In the genomic region with DNA sequence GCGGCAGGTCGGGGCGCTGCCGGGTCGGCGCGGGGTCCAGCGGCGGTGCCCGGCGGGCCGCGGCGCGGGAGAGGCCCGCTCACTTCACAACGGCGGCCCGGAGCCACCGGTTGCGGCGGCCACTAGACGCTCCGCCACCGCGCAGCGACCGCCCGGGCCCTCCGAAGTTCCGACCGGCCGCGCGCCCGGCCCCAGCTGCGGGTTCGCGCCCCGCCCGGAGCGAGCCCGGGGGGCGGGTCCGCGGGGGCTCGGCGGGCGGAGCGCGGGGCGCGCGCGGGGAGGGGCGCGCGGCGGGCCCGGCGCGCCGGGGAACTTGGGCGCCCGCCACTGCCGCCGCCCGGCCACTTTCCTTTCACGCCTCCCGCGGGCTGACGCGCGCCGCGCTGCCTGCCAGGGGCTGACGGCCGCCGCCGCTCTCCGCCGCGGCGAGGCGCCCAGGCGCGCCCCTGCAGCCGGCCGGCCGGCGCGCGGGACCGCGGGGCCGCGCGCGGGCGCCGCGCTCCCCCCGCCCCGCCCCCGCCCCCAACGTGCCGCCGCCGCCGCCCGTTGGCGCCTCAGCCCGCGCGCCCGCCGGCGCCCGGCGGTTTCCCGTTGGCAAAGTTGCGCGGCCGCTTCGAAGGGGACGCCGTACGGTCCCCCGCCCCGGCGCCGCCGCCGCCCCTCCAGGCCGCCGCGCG, we compare ENCODE assay signal across 7 cellular contexts. TPM values are rescaled to one million over a fixed set of nuclear protein-coding genes. Genes with fewer than 3 reads are reported as not detected.
DNase-seq lines count a peak whose midpoint lies in the region; ATAC-seq and TF ChIP-seq lines count a peak whose summit lies in the region.

No MANE protein-coding gene starts in this region.

- DNase-seq in GM13977 (ENCODE audit: low spot score) (peak; percentile 91), HCT116 (ENCODE audit: low read depth, low spot score) (no peak), NCI-H1930 (lab: John Stamatoyannopoulos, UW) (peak; percentile 31 to 43), activated T-cell treated with anti-CD3 and anti-CD28 coated beads for 1 hour (ENCODE audit: low read depth) (peak; percentile 52), epithelial cell of esophagus (ENCODE audit: low read depth) (peak; percentile 55), mucosa of gallbladder (ENCODE audit: low spot score) (peak; percentile 49)
- DNase-seq in stimulated activated naive B cell treated with anti-CD40 and anti-IgM and Interleukin-4, amounts not matched to agents 10 μg/mL and 1 μg/mL and 100 μg/mL, for 72 hours: peak; percentile 23

- no peaks in the 10 kb centered on the region for H3K9me2 ChIP-seq in HCT116 (ENCODE audit: insufficient read depth)

- intact Hi-C loops in HCT116 (cut with micrococcal nuclease): no loop called here

- H3K36me3 ChIP-seq in HCT116 (ENCODE audit: control insufficient read depth in 1 of 2, insufficient read depth in 2 of 2, low read length in 2 of 2): no peaks in the 10 kb centered on the region

- H3K4me3 Mint-ChIP-seq in stimulated activated naive B cell treated with anti-CD40 and anti-IgM and Interleukin-4, amounts not matched to agents 10 μg/mL and 1 μg/mL and 100 μg/mL, for 72 hours: peak overlapping the region; percentile 93 to 94

- ATAC-seq in HCT116: peak; percentile 68
- peak; percentile 49 to 58 for ATAC-seq in stimulated activated naive B cell treated with anti-CD40 and anti-IgM and Interleukin-4, amounts not matched to agents 10 μg/mL and 1 μg/mL and 100 μg/mL, for 72 hours (replicated peaks)

- H3K9me3 ChIP-seq in HCT116 (ENCODE audit: control insufficient read depth in 1 of 2, insufficient read depth in 1 of 2, low read depth in 1 of 2, low read length in 2 of 2): no peaks in the 10 kb centered on the region

- peak overlapping the region; percentile 94 for H3K4me2 ChIP-seq in HCT116 (ENCODE audit: low read length)

- H3K9me3 Mint-ChIP-seq in stimulated activated naive B cell treated with anti-CD40 and anti-IgM and Interleukin-4, amounts not matched to agents 10 μg/mL and 1 μg/mL and 100 μg/mL, for 72 hours: no peaks in the 10 kb centered on the region

- no TSS peak for BruUV-seq in HCT116 (replicated peaks; lab: Mats Ljungman, UMichigan)

- in situ Hi-C loops in GM13977 (cut with MboI; ENCODE audit: low pct_unique_long_range_greater_than_20kb, low sequenced_read_pairs, unreplicated experiment): no loop called here

- H3K4me1 ChIP-seq in HCT116 (ENCODE audit: control insufficient read depth in 1 of 2, insufficient read depth in 2 of 2, low read length in 2 of 2): peaks cover 5 to 22% of the 10 kb centered on the region in 2 experiments

- TF ChIP-seq POLR2A in HCT116 (IDR thresholded peaks at IDR 0.05; ENCODE audit: borderline replicate concordance, extremely low read depth, insufficient read depth, insufficient read length): no peak

- POLR2A ChIA-PET in HCT116 (lab: Charles Lee): no interaction called here

- peak overlapping the region; percentile 96 for H3K27ac Mint-ChIP-seq in stimulated activated naive B cell treated with anti-CD40 and anti-IgM and Interleukin-4, amounts not matched to agents 10 μg/mL and 1 μg/mL and 100 μg/mL, for 72 hours

- H3K27me3 Mint-ChIP-seq in stimulated activated naive B cell treated with anti-CD40 and anti-IgM and Interleukin-4, amounts not matched to agents 10 μg/mL and 1 μg/mL and 100 μg/mL, for 72 hours: no peaks in the 10 kb centered on the region

- CTCF ChIA-PET in HCT116 (lab: Charles Lee): no interaction called here

- H3K4me1 Mint-ChIP-seq in stimulated activated naive B cell treated with anti-CD40 and anti-IgM and Interleukin-4, amounts not matched to agents 10 μg/mL and 1 μg/mL and 100 μg/mL, for 72 hours: peaks cover 24 to 36% of the 10 kb centered on the region in 2 donors

- peak overlapping the region; percentile 76 for H2AFZ ChIP-seq in HCT116 (ENCODE audit: low read depth, low read length, poor library complexity, severe bottlenecking)

- TF ChIP-seq CTCF in GM13977 (IDR thresholded peaks at IDR 0.05; ENCODE audit: extremely low read depth, insufficient read depth, missing control alignments): peak; percentile 25
- TF ChIP-seq CTCF in HCT116 (IDR thresholded peaks at IDR 0.05 in 2 of 3, conservative IDR thresholded peaks at IDR 0.05 in 1 of 3; ENCODE audit: borderline replicate concordance in 1 of 3, insufficient read depth in 1 of 3, low read depth in 2 of 3, low read length in 2 of 3): no peak
- no peak for TF ChIP-seq CTCF in epithelial cell of esophagus (IDR thresholded peaks at IDR 0.05; ENCODE audit: insufficient read depth, low read depth, low read length, missing control alignments)

- H3K9ac ChIP-seq in HCT116 (ENCODE audit: low read length): peak overlapping the region; percentile 69

- H3K4me3 ChIP-seq in HCT116 (replicated peaks in 1 of 2; ENCODE audit: low read depth in 1 of 2, low read length in 2 of 2) (peak overlapping the region; percentile 67 to 79), epithelial cell of esophagus (ENCODE audit: low read length) (peak overlapping the region; percentile 60)

- H3K36me3 Mint-ChIP-seq in stimulated activated naive B cell treated with anti-CD40 and anti-IgM and Interleukin-4, amounts not matched to agents 10 μg/mL and 1 μg/mL and 100 μg/mL, for 72 hours: peaks cover 0 to 2% of the 10 kb centered on the region in 2 donors

- peaks cover 31% of the 10 kb centered on the region for H3K79me2 ChIP-seq in HCT116 (ENCODE audit: insufficient read depth, low read length)

- H3K27ac ChIP-seq in HCT116 (ENCODE audit: low read depth, low read length): peak overlapping the region; percentile 73

- TF ChIP-seq RAD21 in HCT116 (IDR thresholded peaks at IDR 0.05; ENCODE audit: low read depth): no peak

- no peaks in the 10 kb centered on the region for H3K27me3 ChIP-seq in HCT116 (ENCODE audit: insufficient read depth, low read length)

- H4K20me1 ChIP-seq in HCT116 (ENCODE audit: insufficient read depth): no peaks in the 10 kb centered on the region

- RAD21 ChIA-PET in HCT116 (lab: Charles Lee; ENCODE audit: low non-redundant PET in 1 of 2, low total read pairs in 2 of 2, uncharacterized antibody in 2 of 2, unreplicated experiment in 2 of 2): interaction anchor here in 1 of 2 experiments (0.7 kb wide), 1 partner anchor 11 kb away, joined by 5 read pairs; no protein-coding TSS in a partner anchor

TF ChIP-seq in HCT116, 20 proteins besides CTCF, POLR2A, EP300 and RAD21:
- TF ChIP-seq, protein P1, sequence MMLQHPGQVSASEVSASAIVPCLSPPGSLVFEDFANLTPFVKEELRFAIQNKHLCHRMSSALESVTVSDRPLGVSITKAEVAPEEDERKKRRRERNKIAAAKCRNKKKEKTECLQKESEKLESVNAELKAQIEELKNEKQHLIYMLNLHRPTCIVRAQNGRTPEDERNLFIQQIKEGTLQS (IDR thresholded peaks at IDR 0.05): no peak
- TF ChIP-seq POLR2AphosphoS5 (IDR thresholded peaks at IDR 0.05; ENCODE audit: low read depth, low read length): peak; percentile 40
- TF ChIP-seq CEBPB (IDR thresholded peaks at IDR 0.05; ENCODE audit: low read depth): no peak
- no peak for TF ChIP-seq SRF (IDR thresholded peaks at IDR 0.05; ENCODE audit: low read depth)
- peak; percentile 6; the same call in 1 of the 2 replicates for TF ChIP-seq ZFX (IDR thresholded peaks at IDR 0.05)

RNA-seq across cellular contexts. Expression of a gene that starts 0.6 kb away (rescaled TPM):
- total RNA-seq in HCT116 (2021; ENCODE audit: unreplicated experiment): 14.8 TPM
- polyA plus RNA-seq in HCT116 (2012): 6.7 and 6.9 TPM in 2 replicates
- total RNA-seq in mucosa of gallbladder: 22.0 TPM
